ENCODE assay signal across 9 cellular contexts in the genomic region with DNA sequence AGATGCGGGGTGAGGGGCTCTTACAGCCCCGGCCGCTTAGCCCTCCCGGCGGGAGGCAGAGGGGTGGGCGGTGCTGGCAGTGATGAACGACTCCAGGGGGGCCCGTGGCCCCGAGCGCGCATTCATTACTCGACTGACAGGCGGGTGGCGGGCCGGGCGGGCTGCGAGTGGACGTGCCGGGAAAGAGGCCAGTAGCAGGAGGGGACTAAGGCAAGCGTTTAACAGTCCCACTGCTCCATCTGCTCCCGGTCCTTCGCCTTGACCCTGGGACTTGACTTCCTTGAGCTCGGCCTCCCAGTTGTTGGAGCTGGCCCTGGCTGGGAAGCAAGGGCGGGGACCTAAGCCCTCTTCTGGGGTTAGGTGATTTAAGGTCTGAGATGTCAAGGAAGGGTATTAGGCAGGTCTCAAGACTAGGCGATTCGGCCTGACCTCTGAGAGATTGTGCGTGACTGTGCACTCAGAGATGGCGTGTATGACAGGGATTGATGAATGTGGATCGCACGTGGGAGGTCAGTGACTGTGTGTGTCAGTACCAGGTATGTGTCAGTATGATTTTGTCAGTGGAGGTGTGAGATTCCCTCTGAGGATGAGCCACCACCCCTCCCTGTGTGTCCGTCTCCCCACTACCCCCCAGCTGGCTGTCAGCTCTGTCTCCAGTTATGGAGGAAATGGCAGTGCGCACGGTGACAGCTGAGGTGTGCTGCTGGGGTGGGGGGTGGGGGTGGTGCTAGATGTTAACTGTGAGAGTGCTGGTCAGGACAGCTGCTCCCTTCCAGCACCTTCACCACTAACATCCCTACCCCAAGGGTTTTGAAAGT. TPM values are rescaled to one million over a fixed set of nuclear protein-coding genes. Genes with fewer than 3 reads are reported as not detected.
DNase-seq lines count a peak whose midpoint lies in the region; ATAC-seq, FAIRE-seq and TF ChIP-seq lines count a peak whose summit lies in the region.
"Had no signal": no experiment of that assay in that cellular context is flagged by ENCODE, and none has a peak within 500 bp of the region (broad histone marks: within the 10 kb centered on the region; RNA-seq: fewer than 3 reads in every experiment).

No MANE protein-coding gene starts in this region.

- no peak overlapping the region for H3K9ac ChIP-seq in HepG2 (ENCODE audit: insufficient read depth, low read depth, low read length)

- H3K36me3 Mint-ChIP-seq in activated naive CD4-positive, alpha-beta T cell treated with anti-CD3 and anti-CD28 coated beads, Interleukin-2, amount 50 U/mL, for 72 hours, result no peaks in the 10 kb centered on the region

- POLR2A ChIA-PET in AG04449 (lab: Yijun Ruan, JAX) (interaction anchor here (0.6 kb wide), 1 partner anchor 35 kb away, joined by 4 read pairs; no protein-coding TSS in a partner anchor), HepG2 (lab: Yijun Ruan, JAX) (interaction anchor here (0.8 to 1.5 kb wide), 3 partner anchors 20 to 77 kb away, joined by 3 to 10 read pairs (median 3); partner anchors contain the start of genes SPATS2 and TROAP)

- H3K79me2 ChIP-seq in HepG2 (ENCODE audit: insufficient read depth, low read length), result peaks cover under 1% of the 10 kb centered on the region

- no peaks in the 10 kb centered on the region for H3K9me3 Mint-ChIP-seq in activated naive CD4-positive, alpha-beta T cell treated with anti-CD3 and anti-CD28 coated beads, Interleukin-2, amount 50 U/mL, for 72 hours

- TF ChIP-seq CTCF in AG04449 (IDR thresholded peaks at IDR 0.05; ENCODE audit: insufficient read depth, low read length, missing control alignments) (no peak), HepG2 (CRISPR knock-in tag; IDR thresholded peaks at IDR 0.05) (no peak), suprapubic skin (IDR thresholded peaks at IDR 0.05) (no peak)

- no peak for DNase-seq in AG04449 (ENCODE audit: low read depth, low spot score)
- no peak for DNase-seq in HAP-1 (ENCODE audit: low spot score in 2 of 2)
- DNase-seq in activated naive CD4-positive, alpha-beta T cell treated with anti-CD3 and anti-CD28 coated beads, Interleukin-2, amount 50 U/mL, for 72 hours (ENCODE audit: low spot score in 2 of 2), result no peak
- DNase-seq in HepG2 (ENCODE audit: low spot score), result no peak
- DNase-seq in suprapubic skin (ENCODE audit: low spot score in 2 of 2), result peak in 1 of 2 donors; percentile 63
- DNase-seq in UCSD-AML1 (lab: John Stamatoyannopoulos, UW; ENCODE audit: unreplicated experiment), result no peak

- H3K27ac ChIP-seq in HepG2 (ENCODE audit: extremely low read length, insufficient read depth, low read length) (no peak overlapping the region), suprapubic skin (no peak overlapping the region)
- H3K27ac ChIP-seq: body of pancreas had no signal

- TF ChIP-seq EP300 in HepG2 (IDR thresholded peaks at IDR 0.05; ENCODE audit: low read depth in 2 of 2, low read length in 2 of 2) (no peak), HepG2 (CRISPR knock-in tag; IDR thresholded peaks at IDR 0.05; ENCODE audit: borderline replicate concordance) (no peak), suprapubic skin (IDR thresholded peaks at IDR 0.05) (no peak)

- ATAC-seq in activated naive CD4-positive, alpha-beta T cell treated with anti-CD3 and anti-CD28 coated beads, Interleukin-2, amount 50 U/mL, for 72 hours, result peak; percentile 55 to 75
- ATAC-seq in HepG2 (no peak), GM21737 (IDR thresholded peaks at IDR 0.05; ENCODE audit: unreplicated experiment) (no peak), HG03520 (IDR thresholded peaks at IDR 0.05; ENCODE audit: unreplicated experiment) (no peak)

- H3K36me3 ChIP-seq in HAP-1 (replicated peaks) (no peaks in the 10 kb centered on the region), HepG2 (replicated peaks in 1 of 2; ENCODE audit: control insufficient read depth in 1 of 2, insufficient read depth in 2 of 2, low read length in 2 of 2) (no peaks in the 10 kb centered on the region), suprapubic skin (no peaks in the 10 kb centered on the region)

- no peaks in the 10 kb centered on the region for H3K27me3 ChIP-seq in HAP-1 (ENCODE audit: low read depth)
- H3K27me3 ChIP-seq in HepG2 (ENCODE audit: control insufficient read depth in 1 of 2, insufficient read depth in 2 of 2, low read length in 2 of 2), result peaks cover 19 to 83% of the 10 kb centered on the region in 2 experiments; a peak in 4 of 5 replicates
- peaks cover 54% of the 10 kb centered on the region for H3K27me3 ChIP-seq in suprapubic skin

- H2AFZ ChIP-seq in HepG2 (ENCODE audit: low read length), result no peak overlapping the region

- peaks cover 19% of the 10 kb centered on the region for H3K4me1 ChIP-seq in HAP-1
- H3K4me1 ChIP-seq in HepG2 (ENCODE audit: insufficient read depth, low read length), result peaks cover 48% of the 10 kb centered on the region
- H3K4me1 ChIP-seq in suprapubic skin, result peaks cover 52% of the 10 kb centered on the region

- intact Hi-C loops in HepG2 (cut with micrococcal nuclease; ENCODE audit: unreplicated experiment), result loop anchor here (1.0 to 2.0 kb wide), 2 partner anchors 12 to 54 kb away; no protein-coding TSS in a partner anchor

- H3K27ac Mint-ChIP-seq in activated naive CD4-positive, alpha-beta T cell treated with anti-CD3 and anti-CD28 coated beads, Interleukin-2, amount 50 U/mL, for 72 hours, result no peak overlapping the region

- WGBS in HepG2 (ENCODE audit: low lambda C conversion rate), result 8% methylated on average over 14 of the region's 33 CpGs
- 6% methylated on average over 21 of the region's 33 CpGs for WGBS in suprapubic skin

- 0 out of 2 replicates have a peak, but pooled peaks cover 6% of the 10 kb centered on the region for H4K20me1 ChIP-seq in HepG2 (ENCODE audit: insufficient read depth, low read length)

- no peak for TF ChIP-seq RAD21 in HepG2 (CRISPR knock-in tag; IDR thresholded peaks at IDR 0.05)

- H3K9me3 ChIP-seq in HAP-1 (no peaks in the 10 kb centered on the region), HepG2 (ENCODE audit: low read length) (no peaks in the 10 kb centered on the region), suprapubic skin (no peaks in the 10 kb centered on the region)
- H3K9me3 ChIP-seq: body of pancreas had no signal

- CTCF ChIA-PET in AG04449 (lab: Yijun Ruan, JAX) (interaction anchor here (0.6 to 3.9 kb wide), 40 partner anchors 9 to 276 kb away, joined by 3 to 111 read pairs (median 5); partner anchors contain the start of genes PRPH, SPATS2 and TROAP), HepG2 (lab: Yijun Ruan, JAX; ENCODE audit: low intra/inter-chr PET ratio, low total read pairs) (interaction anchor here (0.8 to 3.7 kb wide), 5 partner anchors 11 to 171 kb away, joined by 3 to 56 read pairs (median 4); no protein-coding TSS in a partner anchor)

- peak overlapping the region; percentile 87 for H3K4me2 ChIP-seq in HepG2 (ENCODE audit: low read depth, low read length)

- in situ Hi-C loops in HAP-1 (cut with MboI; ENCODE audit: low sequenced_read_pairs), result loop anchor here (5.0 kb wide), 1 partner anchor 56 kb away; no protein-coding TSS in a partner anchor
- in situ Hi-C loops in HepG2 (cut with HindIII; ENCODE audit: extremely low pct_ligation_motif_present, low pct_unique_long_range_greater_than_20kb), result loop anchor here (10.0 kb wide), 1 partner anchor 58 kb away; no protein-coding TSS in a partner anchor

- no peak for FAIRE-seq in HepG2 (lab: Jason Lieb, UNC)

- TF ChIP-seq POLR2A in HepG2 (IDR thresholded peaks at IDR 0.05; ENCODE audit: insufficient read depth in 1 of 2, low read depth in 2 of 2, low read length in 2 of 2) (no peak), suprapubic skin (IDR thresholded peaks at IDR 0.05) (no peak)

- H3K4me3 ChIP-seq in AG04449 (ENCODE audit: low read depth, low read length) (peak overlapping the region; percentile 33), HAP-1 (peak overlapping the region; percentile 39), HepG2 (replicated peaks in 1 of 3; ENCODE audit: insufficient read depth in 1 of 3, low read depth in 2 of 3, low read length in 3 of 3) (peak overlapping the region; percentile 9 to 71 (median 49); a peak in 4 of 6 replicates), suprapubic skin (peak overlapping the region; percentile 47)
- H3K4me3 ChIP-seq: body of pancreas had no signal

- BruUV-seq in HepG2 (replicated peaks; lab: Mats Ljungman, UMichigan), result no TSS peak

RNA-seq across cellular contexts. Expression of gene DNAJC22, which starts 3.6 kb away (rescaled TPM):
- total RNA-seq in activated naive CD4-positive, alpha-beta T cell treated with anti-CD3 and anti-CD28 coated beads, Interleukin-2, amount 50 U/mL, for 72 hours, result under 1 TPM; 0.06 to 0.11 TPM
- total RNA-seq in HepG2 (2016; rRNA removed; fragmentation: Illumina TruSeq; extraction: Trizol) (23.0 and 31.7 TPM in 2 replicates), suprapubic skin (1 to 10 TPM in 2 of 4 donors, under 1 TPM in 2; 0.62 to 2.2 (median 1.1) TPM)
- total RNA-seq in HepG2 (2016; cell fraction: cytosol; rRNA removed; fragmentation: Illumina TruSeq; extraction: Trizol; ENCODE audit: low read depth), result 8.6 and 10.6 TPM in 2 replicates
- 28.2 and 31.3 TPM in 2 replicates for total RNA-seq in HepG2 (2016; cell fraction: insoluble cytoplasmic fraction; rRNA removed; fragmentation: Illumina TruSeq; extraction: Trizol)
- 31.0 and 32.2 TPM in 2 replicates for total RNA-seq in HepG2 (2016; cell fraction: membrane; rRNA removed; fragmentation: Illumina TruSeq; extraction: Trizol)
- total RNA-seq in HepG2 (2016; cell fraction: nucleus; rRNA removed; fragmentation: Illumina TruSeq; extraction: Trizol), result 18.7 and 28.7 TPM in 2 replicates
- polyA plus RNA-seq in HepG2 (2011; rRNA removed), result 25.2 and 25.3 TPM in 2 replicates
- 21.8 and 23.4 TPM in 2 replicates for polyA plus RNA-seq in HepG2 (2011; cell fraction: cytosol; rRNA removed)
- 17.7 and 19.2 TPM in 2 replicates for polyA plus RNA-seq in HepG2 (2011; cell fraction: nucleus; rRNA removed)
- polyA plus RNA-seq in HepG2 (2012), result 12.3 and 19.2 TPM in 2 replicates
- polyA plus RNA-seq in HepG2 (2016; cell fraction: cytosol; fragmentation: Illumina TruSeq; extraction: Trizol; ENCODE audit: low read depth), result 8.0 and 8.6 TPM in 2 replicates
- polyA plus RNA-seq in HepG2 (2016; cell fraction: insoluble cytoplasmic fraction; fragmentation: Illumina TruSeq; extraction: Trizol; ENCODE audit: low read depth), result 23.5 TPM in 2 replicates
- polyA plus RNA-seq in HepG2 (2016; cell fraction: membrane; fragmentation: Illumina TruSeq; extraction: Trizol; ENCODE audit: low read depth), result 19.8 and 20.5 TPM in 2 replicates
- polyA plus RNA-seq in HepG2 (2016; cell fraction: nucleus; fragmentation: Illumina TruSeq; extraction: Trizol; ENCODE audit: insufficient read depth, low read depth), result 33.4 and 37.4 TPM in 2 replicates
- polyA minus RNA-seq in HepG2 (2011; rRNA and poly(A)+ RNA removed; ENCODE audit: low replicate concordance), result 5.2 and 42.6 TPM in 2 replicates
- 11.0 and 11.7 TPM in 2 replicates for polyA minus RNA-seq in HepG2 (2011; cell fraction: cytosol; rRNA and poly(A)+ RNA removed)
- polyA minus RNA-seq in HepG2 (2011; cell fraction: nucleus; rRNA and poly(A)+ RNA removed), result 13.9 and 17.5 TPM in 2 replicates

RNA-seq across cellular contexts. Expression of gene C1QL4, which starts 6.1 kb away (rescaled TPM):
- not detected for total RNA-seq in activated naive CD4-positive, alpha-beta T cell treated with anti-CD3 and anti-CD28 coated beads, Interleukin-2, amount 50 U/mL, for 72 hours
- total RNA-seq in HepG2 (2016; rRNA removed; fragmentation: Illumina TruSeq; extraction: Trizol), result not detected in 2 replicates
- not detected in 2 replicates for total RNA-seq in HepG2 (2016; cell fraction: cytosol; rRNA removed; fragmentation: Illumina TruSeq; extraction: Trizol; ENCODE audit: low read depth)
- not detected in 2 replicates for total RNA-seq in HepG2 (2016; cell fraction: insoluble cytoplasmic fraction; rRNA removed; fragmentation: Illumina TruSeq; extraction: Trizol)
- not detected in 2 replicates for total RNA-seq in HepG2 (2016; cell fraction: membrane; rRNA removed; fragmentation: Illumina TruSeq; extraction: Trizol)
- total RNA-seq in HepG2 (2016; cell fraction: nucleus; rRNA removed; fragmentation: Illumina TruSeq; extraction: Trizol), result not detected in 2 replicates
- 0.03 TPM in 2 replicates for polyA plus RNA-seq in HepG2 (2011; rRNA removed)
- 0.06 and 0.08 TPM in 2 replicates for polyA plus RNA-seq in HepG2 (2011; cell fraction: cytosol; rRNA removed)
- 0.07 TPM in 1 of 2 replicates, not detected in the other for polyA plus RNA-seq in HepG2 (2011; cell fraction: nucleus; rRNA removed)
- polyA plus RNA-seq in HepG2 (2012), result 0.07 and 0.12 TPM in 2 replicates
- not detected in 2 replicates for polyA plus RNA-seq in HepG2 (2016; cell fraction: cytosol; fragmentation: Illumina TruSeq; extraction: Trizol; ENCODE audit: low read depth)
- not detected in 2 replicates for polyA plus RNA-seq in HepG2 (2016; cell fraction: insoluble cytoplasmic fraction; fragmentation: Illumina TruSeq; extraction: Trizol; ENCODE audit: low read depth)
- polyA plus RNA-seq in HepG2 (2016; cell fraction: membrane; fragmentation: Illumina TruSeq; extraction: Trizol; ENCODE audit: low read depth), result not detected in 2 replicates
- not detected in 2 replicates for polyA plus RNA-seq in HepG2 (2016; cell fraction: nucleus; fragmentation: Illumina TruSeq; extraction: Trizol; ENCODE audit: insufficient read depth, low read depth)
- polyA minus RNA-seq in HepG2 (2011; rRNA and poly(A)+ RNA removed; ENCODE audit: low replicate concordance), result 0.09 TPM in 1 of 2 replicates, not detected in the other
- polyA minus RNA-seq in HepG2 (2011; cell fraction: cytosol; rRNA and poly(A)+ RNA removed), result not detected in 2 replicates
- not detected in 2 replicates for polyA minus RNA-seq in HepG2 (2011; cell fraction: nucleus; rRNA and poly(A)+ RNA removed)
- total RNA-seq in suprapubic skin, result 1 to 10 TPM in 2 of 4 donors, under 1 TPM in 1, not detected in 1; 0.73 to 1.2 (median 1.1) TPM
- total RNA-seq: body of pancreas had no signal

RNA-seq across cellular contexts. Expression of gene TROAP, which starts 20.1 kb away (rescaled TPM):
- 100 to 1,000 TPM in 1 of 2 donors, 10 to 100 TPM in 1; 67.4 to 134 TPM for total RNA-seq in activated naive CD4-positive, alpha-beta T cell treated with anti-CD3 and anti-CD28 coated beads, Interleukin-2, amount 50 U/mL, for 72 hours
- total RNA-seq in HepG2 (2016; rRNA removed; fragmentation: Illumina TruSeq; extraction: Trizol) (27.0 and 30.9 TPM in 2 replicates), suprapubic skin (10 to 100 TPM in 1 of 4 donors, 1 to 10 TPM in 3; 4.0 to 14.6 (median 5.9) TPM)
- total RNA-seq in HepG2 (2016; cell fraction: cytosol; rRNA removed; fragmentation: Illumina TruSeq; extraction: Trizol; ENCODE audit: low read depth), result 39.0 and 40.8 TPM in 2 replicates
- 23.8 and 32.4 TPM in 2 replicates for total RNA-seq in HepG2 (2016; cell fraction: insoluble cytoplasmic fraction; rRNA removed; fragmentation: Illumina TruSeq; extraction: Trizol)
- 29.7 and 31.6 TPM in 2 replicates for total RNA-seq in HepG2 (2016; cell fraction: membrane; rRNA removed; fragmentation: Illumina TruSeq; extraction: Trizol)
- total RNA-seq in HepG2 (2016; cell fraction: nucleus; rRNA removed; fragmentation: Illumina TruSeq; extraction: Trizol), result 29.6 and 32.8 TPM in 2 replicates
- polyA plus RNA-seq in HepG2 (2011; rRNA removed), result 14.8 and 22.5 TPM in 2 replicates
- polyA plus RNA-seq in HepG2 (2011; cell fraction: cytosol; rRNA removed), result 5.9 and 12.4 TPM in 2 replicates
- polyA plus RNA-seq in HepG2 (2011; cell fraction: nucleus; rRNA removed), result 41.8 and 61.6 TPM in 2 replicates
- polyA plus RNA-seq in HepG2 (2012), result 10.3 and 16.7 TPM in 2 replicates
- 31.5 and 36.5 TPM in 2 replicates for polyA plus RNA-seq in HepG2 (2016; cell fraction: cytosol; fragmentation: Illumina TruSeq; extraction: Trizol; ENCODE audit: low read depth)
- polyA plus RNA-seq in HepG2 (2016; cell fraction: insoluble cytoplasmic fraction; fragmentation: Illumina TruSeq; extraction: Trizol; ENCODE audit: low read depth), result 34.0 and 36.9 TPM in 2 replicates
- 22.9 and 31.7 TPM in 2 replicates for polyA plus RNA-seq in HepG2 (2016; cell fraction: membrane; fragmentation: Illumina TruSeq; extraction: Trizol; ENCODE audit: low read depth)
- 91.9 and 95.0 TPM in 2 replicates for polyA plus RNA-seq in HepG2 (2016; cell fraction: nucleus; fragmentation: Illumina TruSeq; extraction: Trizol; ENCODE audit: insufficient read depth, low read depth)
- 20.0 and 123 TPM in 2 replicates for polyA minus RNA-seq in HepG2 (2011; rRNA and poly(A)+ RNA removed; ENCODE audit: low replicate concordance)
- 6.9 and 7.2 TPM in 2 replicates for polyA minus RNA-seq in HepG2 (2011; cell fraction: cytosol; rRNA and poly(A)+ RNA removed)
- polyA minus RNA-seq in HepG2 (2011; cell fraction: nucleus; rRNA and poly(A)+ RNA removed), result 28.0 and 47.6 TPM in 2 replicates
- total RNA-seq: body of pancreas had no signal

RNA-seq across cellular contexts. Expression of gene SPATS2, which starts 24.1 kb away (rescaled TPM):
- 10 to 100 TPM; 14.3 to 20.8 TPM for total RNA-seq in activated naive CD4-positive, alpha-beta T cell treated with anti-CD3 and anti-CD28 coated beads, Interleukin-2, amount 50 U/mL, for 72 hours
- total RNA-seq in HepG2 (2016; rRNA removed; fragmentation: Illumina TruSeq; extraction: Trizol) (19.3 and 27.2 TPM in 2 replicates), suprapubic skin (10 to 100 TPM; 22.7 to 42.6 (median 27.2) TPM)
- total RNA-seq in HepG2 (2016; cell fraction: cytosol; rRNA removed; fragmentation: Illumina TruSeq; extraction: Trizol; ENCODE audit: low read depth), result 20.9 and 21.2 TPM in 2 replicates
- total RNA-seq in HepG2 (2016; cell fraction: insoluble cytoplasmic fraction; rRNA removed; fragmentation: Illumina TruSeq; extraction: Trizol), result 19.2 and 23.0 TPM in 2 replicates
- total RNA-seq in HepG2 (2016; cell fraction: membrane; rRNA removed; fragmentation: Illumina TruSeq; extraction: Trizol), result 22.6 and 23.1 TPM in 2 replicates
- 16.9 and 19.5 TPM in 2 replicates for total RNA-seq in HepG2 (2016; cell fraction: nucleus; rRNA removed; fragmentation: Illumina TruSeq; extraction: Trizol)
- 24.9 and 28.1 TPM in 2 replicates for polyA plus RNA-seq in HepG2 (2011; rRNA removed)
- polyA plus RNA-seq in HepG2 (2011; cell fraction: cytosol; rRNA removed), result 16.7 and 21.9 TPM in 2 replicates
- polyA plus RNA-seq in HepG2 (2011; cell fraction: nucleus; rRNA removed), result 15.8 and 19.7 TPM in 2 replicates
- 13.4 and 17.4 TPM in 2 replicates for polyA plus RNA-seq in HepG2 (2012)
- polyA plus RNA-seq in HepG2 (2016; cell fraction: cytosol; fragmentation: Illumina TruSeq; extraction: Trizol; ENCODE audit: low read depth), result 5.2 and 7.9 TPM in 2 replicates
- 30.6 and 32.3 TPM in 2 replicates for polyA plus RNA-seq in HepG2 (2016; cell fraction: insoluble cytoplasmic fraction; fragmentation: Illumina TruSeq; extraction: Trizol; ENCODE audit: low read depth)
- polyA plus RNA-seq in HepG2 (2016; cell fraction: membrane; fragmentation: Illumina TruSeq; extraction: Trizol; ENCODE audit: low read depth), result 16.0 and 17.8 TPM in 2 replicates
- polyA plus RNA-seq in HepG2 (2016; cell fraction: nucleus; fragmentation: Illumina TruSeq; extraction: Trizol; ENCODE audit: insufficient read depth, low read depth), result 32.3 and 37.2 TPM in 2 replicates
- polyA minus RNA-seq in HepG2 (2011; rRNA and poly(A)+ RNA removed; ENCODE audit: low replicate concordance), result 36.5 and 107 TPM in 2 replicates
- polyA minus RNA-seq in HepG2 (2011; cell fraction: cytosol; rRNA and poly(A)+ RNA removed), result 22.7 and 27.1 TPM in 2 replicates
- 41.5 and 48.9 TPM in 2 replicates for polyA minus RNA-seq in HepG2 (2011; cell fraction: nucleus; rRNA and poly(A)+ RNA removed)

RNA-seq across cellular contexts. Expression of gene PRPH, which starts 48.2 kb away (rescaled TPM):
- total RNA-seq in activated naive CD4-positive, alpha-beta T cell treated with anti-CD3 and anti-CD28 coated beads, Interleukin-2, amount 50 U/mL, for 72 hours, result not detected
- total RNA-seq in HepG2 (2016; rRNA removed; fragmentation: Illumina TruSeq; extraction: Trizol) (not detected in 2 replicates), suprapubic skin (1 to 10 TPM in 2 of 4 donors, not detected in 2; 1.1 to 1.5 TPM)
- total RNA-seq in HepG2 (2016; cell fraction: cytosol; rRNA removed; fragmentation: Illumina TruSeq; extraction: Trizol; ENCODE audit: low read depth), result not detected in 2 replicates
- total RNA-seq in HepG2 (2016; cell fraction: insoluble cytoplasmic fraction; rRNA removed; fragmentation: Illumina TruSeq; extraction: Trizol), result not detected in 2 replicates
- total RNA-seq in HepG2 (2016; cell fraction: membrane; rRNA removed; fragmentation: Illumina TruSeq; extraction: Trizol), result not detected in 2 replicates
- total RNA-seq in HepG2 (2016; cell fraction: nucleus; rRNA removed; fragmentation: Illumina TruSeq; extraction: Trizol), result not detected in 2 replicates
- 0.12 and 0.51 TPM in 2 replicates for polyA plus RNA-seq in HepG2 (2011; rRNA removed)
- polyA plus RNA-seq in HepG2 (2011; cell fraction: cytosol; rRNA removed), result 0.44 and 0.54 TPM in 2 replicates
- polyA plus RNA-seq in HepG2 (2011; cell fraction: nucleus; rRNA removed), result 0.16 and 0.35 TPM in 2 replicates
- polyA plus RNA-seq in HepG2 (2012), result 0.36 TPM in 1 of 2 replicates, not detected in the other
- polyA plus RNA-seq in HepG2 (2016; cell fraction: cytosol; fragmentation: Illumina TruSeq; extraction: Trizol; ENCODE audit: low read depth), result not detected in 2 replicates
- polyA plus RNA-seq in HepG2 (2016; cell fraction: insoluble cytoplasmic fraction; fragmentation: Illumina TruSeq; extraction: Trizol; ENCODE audit: low read depth), result not detected in 2 replicates
- polyA plus RNA-seq in HepG2 (2016; cell fraction: membrane; fragmentation: Illumina TruSeq; extraction: Trizol; ENCODE audit: low read depth), result 0.17 TPM in 1 of 2 replicates, not detected in the other
- not detected in 2 replicates for polyA plus RNA-seq in HepG2 (2016; cell fraction: nucleus; fragmentation: Illumina TruSeq; extraction: Trizol; ENCODE audit: insufficient read depth, low read depth)
- polyA minus RNA-seq in HepG2 (2011; rRNA and poly(A)+ RNA removed; ENCODE audit: low replicate concordance), result 0.08 and 0.51 TPM in 2 replicates
- polyA minus RNA-seq in HepG2 (2011; cell fraction: cytosol; rRNA and poly(A)+ RNA removed), result not detected in 2 replicates
- not detected in 2 replicates for polyA minus RNA-seq in HepG2 (2011; cell fraction: nucleus; rRNA and poly(A)+ RNA removed)

Comparison
In these comparisons a context has a peak if more than half of its experiments do, and no peak if none do; other contexts are left out.
1. ATAC-seq: peak in activated naive CD4-positive, alpha-beta T cell treated with anti-CD3 and anti-CD28 coated beads, Interleukin-2, amount 50 U/mL, for 72 hours (2 of 2); none in HepG2 (single experiment), GM21737 (single experiment) and HG03520 (single experiment).
2. Peak in every context shown above with its lines, with median percentiles within 50 percentile points of each other: H3K4me3 ChIP-seq.